ENCODE assay signal across 12 cellular contexts in the genomic region with DNA sequence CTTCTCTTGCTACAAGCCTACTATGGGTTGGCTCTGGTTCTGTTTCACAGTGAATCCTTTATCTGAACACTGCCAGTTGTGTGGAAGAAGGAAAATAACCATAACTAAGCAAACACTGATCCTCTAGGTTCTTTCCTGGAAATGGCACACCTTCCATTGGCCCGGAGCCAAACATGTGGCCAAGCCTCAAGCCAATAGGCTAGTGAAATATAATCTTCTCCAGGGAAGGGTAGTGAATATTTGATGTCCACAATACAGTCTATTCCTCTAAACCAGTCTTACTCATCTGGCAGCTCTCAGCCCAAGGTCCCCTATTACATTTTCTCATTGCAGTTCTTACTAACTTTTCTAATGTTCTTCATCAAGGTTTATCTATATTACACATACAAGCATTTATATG.
DNase-seq lines count a peak whose midpoint lies in the region; ATAC-seq and TF ChIP-seq lines count a peak whose summit lies in the region.
"Had no signal": no experiment of that assay in that cellular context is flagged by ENCODE, and none has a peak within 500 bp of the region (broad histone marks: within the 10 kb centered on the region; RNA-seq: fewer than 3 reads in every experiment).

No MANE protein-coding gene starts in this region.

- intact Hi-C loops in left ventricle myocardium superior (cut with micrococcal nuclease), result no loop called here

- ATAC-seq in left ventricle myocardium superior, result no peak
- ATAC-seq: naive thymus-derived CD8-positive, alpha-beta T cell; Right ventricle myocardium inferior had no signal

- DNase-seq in Daoy (ENCODE audit: low read depth), result peak; percentile 43
- peak; percentile 22 for DNase-seq in HFF-Myc (ENCODE audit: extremely low read depth, low read depth)
- DNase-seq in NCI-H2029 treated with DMSO at 0.1 percent for 48 hours (lab: John Stamatoyannopoulos, UW), result peak; percentile 74
- peak; percentile 20 for DNase-seq in fibroblast of gingiva (ENCODE audit: low read depth)
- no peak for DNase-seq in left ventricle myocardium superior
- DNase-seq in activated naive CD4-positive, alpha-beta T cell treated with Interleukin-2 at 50 U/mL for 16 hours, result no peak
- DNase-seq in cerebellar cortex (ENCODE audit: low spot score), result no peak
- no peak for DNase-seq in midbrain (lab: John Stamatoyannopoulos, UW)
- DNase-seq: effector CD8-positive, alpha-beta T cell; naive thymus-derived CD8-positive, alpha-beta T cell; NCI-H226 had no signal

- no peak for TF ChIP-seq CTCF in HFF-Myc (IDR thresholded peaks at IDR 0.05; ENCODE audit: low read depth, low read length, missing control alignments)

- H3K4me3 ChIP-seq in HFF-Myc (replicated peaks; ENCODE audit: low read depth, low read length), result no peak overlapping the region

Comparison
In these comparisons a context has a peak if more than half of its experiments do, and no peak if none do; other contexts are left out.
1. DNase-seq: peak in Daoy (single experiment), HFF-Myc (single experiment), NCI-H2029 treated with DMSO at 0.1 percent for 48 hours (single experiment) and fibroblast of gingiva (single experiment); none in left ventricle myocardium superior (single experiment), activated naive CD4-positive, alpha-beta T cell treated with Interleukin-2 at 50 U/mL for 16 hours (single experiment), cerebellar cortex (single experiment) and midbrain (single experiment).